8 cellular contexts compared by ENCODE assay signal in genomic region chr9:37963936-37964739, GRCh38.
DNase-seq lines count a peak whose midpoint lies in the region; ATAC-seq and TF ChIP-seq lines count a peak whose summit lies in the region.

No MANE protein-coding gene starts in this region.

- H3K27me3 ChIP-seq in neuronal stem cell (ENCODE audit: control insufficient read depth in 3 of 3, insufficient read depth in 3 of 3, low read depth in 1 of 3, low read length in 3 of 3), result no peaks in the 10 kb centered on the region

- H2AK5ac ChIP-seq in neuronal stem cell (ENCODE audit: low read depth, low read length), result no peak overlapping the region

- H3K4me2 ChIP-seq in neuronal stem cell (ENCODE audit: insufficient read depth, low read length, poor library complexity, severe bottlenecking), result no peak overlapping the region

- no peak overlapping the region for H3K18ac ChIP-seq in neuronal stem cell (ENCODE audit: low read length)

- no peak overlapping the region for H4K91ac ChIP-seq in neuronal stem cell (ENCODE audit: low read depth, low read length, poor library complexity)

- peaks cover 0 to 4% of the 10 kb centered on the region in 2 donors for H3K4me1 ChIP-seq in neuronal stem cell (ENCODE audit: control insufficient read depth in 2 of 2, insufficient read depth in 1 of 2, low read depth in 1 of 2, low read length in 2 of 2)

- no CpG with 5 or more reads among the region's 15 CpGs for WGBS in neuronal stem cell (ENCODE audit: extremely low coverage in 2 of 2, insufficient read length in 2 of 2, insufficient replicate concordance in 1 of 2), 2 donors

- H2BK5ac ChIP-seq in neuronal stem cell (ENCODE audit: low read length), result no peak overlapping the region

- H2AFZ ChIP-seq in neuronal stem cell (ENCODE audit: low read length), result no peak overlapping the region

- H3K27ac ChIP-seq in neuronal stem cell (replicated peaks; ENCODE audit: low read length), result no peak overlapping the region

- H3K9ac ChIP-seq in neuronal stem cell (ENCODE audit: low read depth, low read length, poor library complexity), result no peak overlapping the region

- H3K14ac ChIP-seq in neuronal stem cell (ENCODE audit: low read length), result no peak overlapping the region

- H3K9me3 ChIP-seq in neuronal stem cell (replicated peaks in 1 of 2; ENCODE audit: control insufficient read depth in 2 of 2, insufficient read depth in 1 of 2, low read depth in 1 of 2, low read length in 2 of 2), result peaks cover 0 to 1% of the 10 kb centered on the region in 2 donors

- no peaks in the 10 kb centered on the region for H3K36me3 ChIP-seq in neuronal stem cell (replicated peaks in 1 of 2; ENCODE audit: control insufficient read depth in 2 of 2, insufficient read depth in 2 of 2, low read length in 2 of 2)

- no peak for TF ChIP-seq POLR2A in GM18505 (IDR thresholded peaks at IDR 0.05; ENCODE audit: borderline replicate concordance, extremely low read depth, insufficient read depth, insufficient read length)

- no peak overlapping the region for H4K8ac ChIP-seq in neuronal stem cell (ENCODE audit: low read depth, low read length)

- no peak overlapping the region for H3K4ac ChIP-seq in neuronal stem cell (ENCODE audit: low read length)

- ATAC-seq in GM18511 (IDR thresholded peaks at IDR 0.05; ENCODE audit: unreplicated experiment) (no peak), GM18505 (IDR thresholded peaks at IDR 0.05; ENCODE audit: unreplicated experiment) (no peak)

- H3K79me1 ChIP-seq in neuronal stem cell (ENCODE audit: low read depth, low read length), result no peaks in the 10 kb centered on the region

- H2BK15ac ChIP-seq in neuronal stem cell (ENCODE audit: low read length), result no peak overlapping the region

- no peak overlapping the region for H3K4me3 ChIP-seq in neuronal stem cell (ENCODE audit: low read length in 2 of 2)

- H2BK12ac ChIP-seq in neuronal stem cell (ENCODE audit: low read length), result no peak overlapping the region

- peak; percentile 87 for DNase-seq in EL
- DNase-seq in NCI-H69 (lab: John Stamatoyannopoulos, UW), result peak; percentile 83
- DNase-seq in dermis microvascular lymphatic vessel endothelial cell (ENCODE audit: low read depth in 2 of 2), result peak; percentile 89 to 96
- DNase-seq in myocyte (ENCODE audit: low read depth), result peak; percentile 42
- no peak for DNase-seq in activated CD8-positive, alpha-beta memory T cell treated with anti-CD3 and anti-CD28 coated beads, Interleukin-2, amount 50 U/mL, for 48 hours
- DNase-seq in neuronal stem cell (ENCODE audit: low spot score), result no peak

- no peak overlapping the region for H2BK120ac ChIP-seq in neuronal stem cell (ENCODE audit: low read depth, low read length)

- no peak overlapping the region for H3K23ac ChIP-seq in neuronal stem cell (ENCODE audit: low read depth, low read length, poor library complexity)

Comparison
In these comparisons a context has a peak if more than half of its experiments do, and no peak if none do; other contexts are left out.
1. DNase-seq: peak in EL (single experiment), NCI-H69 (single experiment), dermis microvascular lymphatic vessel endothelial cell (2 of 2) and myocyte (single experiment); none in activated CD8-positive, alpha-beta memory T cell treated with anti-CD3 and anti-CD28 coated beads, Interleukin-2, amount 50 U/mL, for 48 hours (single experiment) and neuronal stem cell (single experiment).